ENCODE assay signal across 15 cellular contexts in the genomic region with DNA sequence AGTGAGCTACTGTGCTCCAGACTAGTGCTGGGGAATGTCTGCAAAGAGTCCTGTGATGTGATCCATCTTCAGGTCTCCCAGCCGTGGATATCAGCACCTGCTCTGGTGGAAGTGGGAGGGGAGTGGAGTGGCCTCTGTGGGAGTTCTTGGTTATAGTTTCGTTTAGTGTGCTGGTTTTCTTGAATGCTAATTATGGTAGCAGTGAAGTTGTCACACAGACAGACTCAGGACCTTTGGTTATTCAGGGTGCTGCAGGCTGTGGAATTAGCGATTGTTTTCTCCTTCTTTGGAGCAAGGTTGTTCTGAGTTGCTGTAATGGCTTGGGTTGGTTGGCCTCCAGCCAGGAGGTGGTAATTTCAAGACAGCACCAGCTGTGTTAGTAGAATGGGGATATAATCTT.
"Had no signal": no experiment of that assay in that cellular context is flagged by ENCODE, and none has a peak within 500 bp of the region (broad histone marks: within the 10 kb centered on the region; RNA-seq: fewer than 3 reads in every experiment).

No MANE protein-coding gene starts in this region.

- ATAC-seq: activated CD8-positive, alpha-beta T cell treated with anti-CD3 and anti-CD28 coated beads, Interleukin-2, amount 10 ng/mL, durations not matched to agents 7 days and 5 days; activated T-helper 17 cell treated with anti-CD3 and anti-CD28 coated beads, Interleukin-2, amount 50 U/mL, for 72 hours; foreskin keratinocyte; left lung; naive thymus-derived CD8-positive, alpha-beta T cell; sciatic nerve; stimulated activated memory B cell treated with anti-CD40 and anti-IgM and Interleukin-4, amounts not matched to agents 10 μg/mL and 1 μg/mL and 100 μg/mL, for 72 hours had no signal

- H3K9ac ChIP-seq: neural progenitor cell had no signal

- H3K36me3 ChIP-seq: left lung, transverse colon, uterus had no signal

- H3K4me1 ChIP-seq: foreskin keratinocyte, left lung, neural progenitor cell, transverse colon, uterus had no signal

- H3K9me3 ChIP-seq: left lung, transverse colon, uterus had no signal

- DNase-seq: activated CD4-positive, alpha-beta T cell treated with anti-CD3 and anti-CD28 coated beads for 1 hour; activated CD4-positive, alpha-beta T cell treated with anti-CD3 and anti-CD28 coated beads, Interleukin-2, amount 50 U/mL, for 1 hour; activated CD8-positive, alpha-beta T cell treated with anti-CD3 and anti-CD28 coated beads, Interleukin-2, amount 10 ng/mL, durations not matched to agents 7 days and 5 days; effector memory CD4-positive, alpha-beta T cell; left lung; naive thymus-derived CD8-positive, alpha-beta T cell; posterior cingulate gyrus; small intestine; transverse colon; uterus had no signal

- H3K27me3 ChIP-seq: left lung, neural progenitor cell, transverse colon, uterus had no signal

- H3K4me3 ChIP-seq: left lung, neural progenitor cell, transverse colon, uterus had no signal

- H2AFZ ChIP-seq: neural progenitor cell had no signal

- H3K27ac ChIP-seq: foreskin keratinocyte, left lung, neural progenitor cell, transverse colon, uterus had no signal

- H3K4me2 ChIP-seq: neural progenitor cell had no signal
